Comparison of ENCODE assay signal across 12 cellular contexts in the genomic region with DNA sequence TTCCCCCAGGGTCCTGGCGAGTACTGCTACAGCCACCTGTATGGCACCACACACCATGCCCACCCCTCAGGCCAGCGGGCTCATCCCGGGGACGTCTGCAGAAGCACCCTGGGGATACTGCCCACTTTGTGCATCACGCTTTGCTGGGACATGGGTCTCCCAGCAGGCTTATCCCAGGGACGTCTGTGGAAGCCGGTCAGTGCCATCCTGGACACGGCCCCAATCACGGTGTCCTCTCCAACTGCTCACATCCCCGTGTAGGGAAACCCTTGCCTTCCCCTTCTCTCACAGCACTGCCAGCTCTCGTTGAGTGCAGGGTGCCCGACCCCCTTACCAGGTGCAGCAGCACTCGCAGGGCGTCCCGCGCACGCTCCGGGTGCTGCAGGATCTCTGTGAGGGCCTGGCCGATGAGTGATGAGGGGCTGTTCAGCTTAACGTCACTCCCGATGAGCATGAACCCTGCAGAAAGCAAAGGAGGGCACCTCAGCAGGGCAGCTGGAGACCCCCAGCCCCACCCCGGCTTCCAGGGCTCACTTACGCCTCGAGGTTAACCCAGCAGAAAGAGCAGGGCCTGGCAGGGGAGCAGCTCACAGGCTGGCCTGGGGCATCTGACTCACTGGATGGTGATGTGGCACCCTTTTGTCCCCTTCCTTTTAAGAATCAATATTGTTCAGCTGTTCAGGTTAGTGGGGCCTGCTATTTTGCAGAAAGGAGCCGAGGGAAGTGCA.
"Had no signal": no experiment of that assay in that cellular context is flagged by ENCODE, and none has a peak within 500 bp of the region (broad histone marks: within the 10 kb centered on the region; RNA-seq: fewer than 3 reads in every experiment).

No MANE protein-coding gene starts in this region.

- ATAC-seq: activated T-helper 17 cell treated with anti-CD3 and anti-CD28 coated beads, Interleukin-2, amount 50 U/mL, for 72 hours; right cardiac atrium; WTC11 had no signal

- H3K4me1 ChIP-seq: breast epithelium had no signal

- H3K27me3 ChIP-seq: breast epithelium, esophagus muscularis mucosa, upper lobe of left lung had no signal

- DNase-seq: activated CD4-positive, alpha-beta T cell treated with anti-CD3 and anti-CD28 coated beads for 48 hours; midbrain; stimulated activated CD4-positive, alpha-beta T cell treated with anti-CD3 and anti-CD28 coated beads, Interleukin-12 subunit alpha, Interleukin-12 subunit beta, amount 100 ng/mL, for 4 hours; stimulated activated naive CD4-positive, alpha-beta T cell; substantia nigra; T-helper 1 cell had no signal

- H3K4me3 ChIP-seq: breast epithelium, esophagus muscularis mucosa, upper lobe of left lung had no signal

- H3K27ac ChIP-seq: breast epithelium, esophagus muscularis mucosa, upper lobe of left lung had no signal

- H3K9me3 ChIP-seq: breast epithelium, esophagus muscularis mucosa, upper lobe of left lung had no signal
